5 cellular contexts compared by ENCODE assay signal in the genomic region with DNA sequence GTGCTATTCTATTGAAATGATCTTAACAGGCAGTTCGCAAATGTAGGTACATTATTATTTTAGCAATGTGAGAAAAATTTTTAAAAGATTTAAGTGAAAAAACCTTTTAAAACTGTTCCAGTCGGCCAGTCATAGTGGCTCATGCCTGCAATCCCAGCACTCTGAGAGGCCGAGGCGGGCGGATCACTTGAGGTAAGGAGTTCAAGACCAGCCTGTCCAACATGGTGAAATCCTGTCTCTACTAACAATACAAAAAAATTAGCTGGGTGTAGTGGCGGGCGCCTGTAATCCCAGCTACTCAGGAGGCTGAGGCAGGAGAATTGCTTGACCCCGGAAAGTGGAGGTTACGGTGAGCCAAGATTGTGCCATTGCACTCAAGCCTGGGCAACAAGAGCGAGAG. TPM values are rescaled to one million over a fixed set of nuclear protein-coding genes. Genes with fewer than 3 reads are reported as not detected.
"Had no signal": no experiment of that assay in that cellular context is flagged by ENCODE, and none has a peak within 500 bp of the region (broad histone marks: within the 10 kb centered on the region; RNA-seq: fewer than 3 reads in every experiment).

No MANE protein-coding gene starts in this region.

RNA-seq across cellular contexts. Expression of gene TLDC2, which starts 29.6 kb away (rescaled TPM):
- total RNA-seq: heart right ventricle, lung microvascular endothelial cell, osteoblast, smooth muscle cell, temporal lobe had no signal
- polyA plus RNA-seq: smooth muscle cell had no signal
